In the genomic region with DNA sequence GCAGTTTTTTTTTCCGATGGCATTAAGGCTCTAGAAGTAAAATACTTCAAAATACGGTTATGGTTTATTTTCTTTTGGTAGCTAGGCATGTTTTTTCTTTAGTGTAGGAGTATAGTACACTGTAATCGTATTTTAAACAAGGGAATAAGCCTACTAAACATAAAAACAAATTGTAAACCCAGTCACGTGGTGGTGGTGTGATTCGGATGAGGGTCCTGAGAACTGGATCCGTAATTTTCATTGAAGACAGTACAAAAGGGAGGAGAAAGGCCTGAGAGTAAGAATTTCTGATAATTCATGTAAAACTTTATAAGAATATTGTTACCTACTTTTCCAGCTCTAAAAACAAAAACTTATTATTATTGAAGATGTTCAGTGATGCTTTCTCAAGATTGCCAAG, we compare ENCODE assay signal across 8 cellular contexts. TPM values are rescaled to one million over a fixed set of nuclear protein-coding genes. Genes with fewer than 3 reads are reported as not detected.
DNase-seq lines count a peak whose midpoint lies in the region; ATAC-seq and TF ChIP-seq lines count a peak whose summit lies in the region.

No MANE protein-coding gene starts in this region.

- intact Hi-C loops in dorsolateral prefrontal cortex (cut with DNase I) = loop anchor here (2.0 to 10.0 kb wide), 9 partner anchors 73 to 571 kb away; a partner anchor contains a TSS

- DNase-seq in BJ (ENCODE audit: low read depth) = no peak
- DNase-seq in dorsolateral prefrontal cortex = no peak
- no peak for DNase-seq in SKM-1 (lab: John Stamatoyannopoulos, UW; ENCODE audit: unreplicated experiment)
- no peak for DNase-seq in NCI-H524 (lab: John Stamatoyannopoulos, UW)
- DNase-seq in central memory CD4-positive, alpha-beta T cell = no peak

- H3K9me3 ChIP-seq in Loucy (ENCODE audit: insufficient read depth, low read depth, low read length) = no peaks in the 10 kb centered on the region

- no peaks in the 10 kb centered on the region for H3F3A ChIP-seq in Loucy (ENCODE audit: low read depth)

- no peaks in the 10 kb centered on the region for H3K9me3 Mint-ChIP-seq in nephron

- POLR2A ChIA-PET in BJ (lab: Charles Lee) = no interaction called here

- H3K9me2 ChIP-seq in Loucy (replicated peaks; ENCODE audit: low read depth, low read length) = no peaks in the 10 kb centered on the region

- peak overlapping the region; percentile 99 to 100 (median 100) for H3K4me3 Mint-ChIP-seq in nephron

- peak overlapping the region; percentile 98 for H3K9ac ChIP-seq in Loucy (ENCODE audit: low read depth, low read length, poor library complexity, severe bottlenecking)

- peak overlapping the region in 58 of 59 donors; percentile 46 to 100 (median 99) for H3K27ac ChIP-seq in dorsolateral prefrontal cortex

- ATAC-seq in GM18519 (IDR thresholded peaks at IDR 0.05; ENCODE audit: low FRiP score, unreplicated experiment) = no peak

- H3K36me3 Mint-ChIP-seq in nephron (ENCODE audit: low read depth) = peaks cover 27% of the 10 kb centered on the region

- H3K36me3 ChIP-seq in BJ (ENCODE audit: control insufficient read depth, insufficient read depth, low read length) = no peaks in the 10 kb centered on the region
- peaks cover 18% of the 10 kb centered on the region for H3K36me3 ChIP-seq in Loucy (ENCODE audit: insufficient read depth, low read length)

- no peaks in the 10 kb centered on the region for H3K27me3 Mint-ChIP-seq in nephron (ENCODE audit: low read depth)

- peak overlapping the region; percentile 82 for H3K4me3 ChIP-seq in BJ (ENCODE audit: low read depth, low read length)
- peak overlapping the region; percentile 90 for H3K4me3 ChIP-seq in Loucy (ENCODE audit: low read length, poor library complexity, severe bottlenecking)
- peak overlapping the region; percentile 64 to 99 (median 90) for H3K4me3 ChIP-seq in dorsolateral prefrontal cortex

- peak overlapping the region; percentile 91 for H3K4me2 ChIP-seq in Loucy (ENCODE audit: low read depth, low read length, poor library complexity, severe bottlenecking)

- H2AFZ ChIP-seq in Loucy (ENCODE audit: low read length) = no peak overlapping the region

- H3K27me3 ChIP-seq in BJ (ENCODE audit: control insufficient read depth, insufficient read depth, low read length) (no peaks in the 10 kb centered on the region), Loucy (ENCODE audit: insufficient read depth, low read length, poor library complexity, severe bottlenecking) (peaks cover 12% of the 10 kb centered on the region), dorsolateral prefrontal cortex (no peaks in the 10 kb centered on the region)

- H3K4me1 Mint-ChIP-seq in nephron = peaks cover 62% of the 10 kb centered on the region

- peaks cover 83% of the 10 kb centered on the region for H3K79me2 ChIP-seq in Loucy (ENCODE audit: insufficient read depth, low read length)

- H3K27ac Mint-ChIP-seq in nephron = peak overlapping the region; percentile 99 to 100 (median 100)

- CTCF ChIA-PET in BJ (lab: Yijun Ruan, JAX) = interaction anchor here (0.5 to 3.6 kb wide), 3 partner anchors 10 to 263 kb away, joined by 3 to 15 read pairs (median 3); no protein-coding TSS in a partner anchor

- TF ChIP-seq CTCF in BJ (IDR thresholded peaks at IDR 0.05; ENCODE audit: insufficient read depth, low read depth, low read length) (no peak), Loucy (conservative IDR thresholded peaks at IDR 0.05; ENCODE audit: low read length) (no peak), dorsolateral prefrontal cortex (IDR thresholded peaks at IDR 0.05 in 54 of 56, conservative IDR thresholded peaks at IDR 0.05 in 2 of 56; ENCODE audit: low read depth in 1 of 56, partially characterized antibody in 56 of 56) (no peak), nephron (IDR thresholded peaks at IDR 0.05; ENCODE audit: unreplicated experiment in 3 of 3) (no peak)

- H3K4me1 ChIP-seq in Loucy (ENCODE audit: insufficient read depth, low read length, poor library complexity, severe bottlenecking) = peaks cover 39% of the 10 kb centered on the region

- H4K20me1 ChIP-seq in Loucy (ENCODE audit: insufficient read depth, low read length, poor library complexity, severe bottlenecking) = peaks cover 61% of the 10 kb centered on the region

RNA-seq across cellular contexts. Expression of a gene that starts 0.7 kb away (rescaled TPM):
- polyA plus RNA-seq in BJ (2011; rRNA removed) = 1.1 and 2.1 TPM in 2 replicates
- polyA minus RNA-seq in BJ (2011; rRNA and poly(A)+ RNA removed) = 0.66 and 1.5 TPM in 2 replicates
- 10 to 100 TPM in 20 of 120 experiments, 1 to 10 TPM in 100; 2.8 to 18.0 (median 7.7) TPM for total RNA-seq in dorsolateral prefrontal cortex

RNA-seq across cellular contexts. Expression of a gene that starts 1.6 kb away (rescaled TPM):
- 27.7 and 59.1 TPM in 2 replicates for polyA plus RNA-seq in BJ (2011; rRNA removed)
- polyA minus RNA-seq in BJ (2011; rRNA and poly(A)+ RNA removed) = 15.7 and 24.1 TPM in 2 replicates
- total RNA-seq in dorsolateral prefrontal cortex = 100 to 1,000 TPM in 113 of 120 experiments, 10 to 100 TPM in 7; 77.7 to 201 (median 131) TPM
